In genomic region chr13:113397606-113398425, GRCh38 we compare ENCODE assay signal across 23 cellular contexts. TPM values are rescaled to one million over a fixed set of nuclear protein-coding genes. Genes with fewer than 3 reads are reported as not detected.
DNase-seq lines count a peak whose midpoint lies in the region; ATAC-seq, FAIRE-seq and TF ChIP-seq lines count a peak whose summit lies in the region.
"Had no signal": no experiment of that assay in that cellular context is flagged by ENCODE, and none has a peak within 500 bp of the region (broad histone marks: within the 10 kb centered on the region; RNA-seq: fewer than 3 reads in every experiment).

No MANE protein-coding gene starts in this region.

- FAIRE-seq in HepG2 (lab: Jason Lieb, UNC), result no peak
- FAIRE-seq: A204.1, D721Med, endometrium, G401.6, GM19239 had no signal

- H3K36me3 ChIP-seq in cardiac muscle cell (no peaks in the 10 kb centered on the region), HepG2 (replicated peaks in 1 of 2; ENCODE audit: control insufficient read depth in 1 of 2, insufficient read depth in 2 of 2, low read length in 2 of 2) (no peaks in the 10 kb centered on the region), sigmoid colon (no peaks in the 10 kb centered on the region), esophagus muscularis mucosa (no peaks in the 10 kb centered on the region)
- H3K36me3 ChIP-seq: ascending aorta, heart left ventricle had no signal

- H3K27me3 Mint-ChIP-seq in WTC11 (ENCODE audit: low read depth), result no peaks in the 10 kb centered on the region
- H3K27me3 Mint-ChIP-seq: activated CD8-positive, alpha-beta T cell treated with anti-CD3 and anti-CD28 coated beads for 36 hours; memory B cell had no signal

- no peak for ATAC-seq in Right ventricle myocardium inferior
- ATAC-seq in WTC11, result no peak
- ATAC-seq in HepG2, result no peak
- ATAC-seq: activated CD8-positive, alpha-beta T cell treated with anti-CD3 and anti-CD28 coated beads for 36 hours; heart left ventricle; natural killer cell had no signal

- in situ Hi-C loops in HepG2 (cut with HindIII; ENCODE audit: extremely low pct_ligation_motif_present, low pct_unique_long_range_greater_than_20kb), result no loop called here

- peak in 1 of 2 donors; percentile 42 for DNase-seq in cardiac muscle cell (ENCODE audit: low read depth in 1 of 2, low spot score in 1 of 2)
- no peak for DNase-seq in Right ventricle myocardium inferior (ENCODE audit: missing footprints)
- DNase-seq in WTC11 (ENCODE audit: low spot score), result peak; percentile 9
- DNase-seq in HepG2 (ENCODE audit: low spot score), result no peak
- DNase-seq in sigmoid colon, result peak; percentile 45
- DNase-seq in esophagus muscularis mucosa (ENCODE audit: extremely low spot score), result no peak
- DNase-seq in GM20000 (ENCODE audit: low spot score), result no peak
- DNase-seq in NCI-H2081 (lab: John Stamatoyannopoulos, UW), result no peak
- DNase-seq: activated CD4-positive, CD25-positive, alpha-beta regulatory T cell; activated CD8-positive, alpha-beta T cell treated with anti-CD3 and anti-CD28 coated beads for 36 hours; activated naive CD4-positive, alpha-beta T cell treated with anti-CD3 and anti-CD28 coated beads, Interleukin-2, amount 10 ng/mL, durations not matched to agents 7 days and 5 days; activated T-cell treated with anti-CD3 and anti-CD28 coated beads, Interleukin-2, amount 50 U/mL, for 1 hour; natural killer cell; NCI-H2029 treated with DMSO at 0.1 percent for 48 hours had no signal

- POLR2A ChIA-PET in WTC11 (lab: Charles Lee) (no interaction called here), HepG2 (lab: Yijun Ruan, JAX) (no interaction called here)

- no TSS peak for BruUV-seq in HepG2 (replicated peaks; lab: Mats Ljungman, UMichigan)

- no peak overlapping the region for H3K27ac Mint-ChIP-seq in WTC11
- H3K27ac Mint-ChIP-seq: activated CD8-positive, alpha-beta T cell treated with anti-CD3 and anti-CD28 coated beads for 36 hours; activated naive CD4-positive, alpha-beta T cell treated with anti-CD3 and anti-CD28 coated beads, Interleukin-2, amount 10 ng/mL, durations not matched to agents 7 days and 5 days; memory B cell; natural killer cell had no signal

- intact Hi-C loops in Right ventricle myocardium inferior (cut with DNase I), result loop anchor here (10.0 kb wide), 2 partner anchors 243 to 453 kb away; partner anchors contain the start of gene PROZ
- intact Hi-C loops in HepG2 (cut with micrococcal nuclease; ENCODE audit: unreplicated experiment), result loop anchor here (5.0 kb wide), 1 partner anchor 49 kb away; no protein-coding TSS in a partner anchor
- intact Hi-C loops in sigmoid colon (cut with DNase I), result loop anchor here (10.0 kb wide), 1 partner anchor 363 kb away; no protein-coding TSS in a partner anchor
- intact Hi-C loops in esophagus muscularis mucosa (cut with DNase I), result loop anchor here (10.0 kb wide), 1 partner anchor 103 kb away; the partner anchor contains the start of gene LAMP1

- H2AFZ ChIP-seq in HepG2 (ENCODE audit: low read length), result no peak overlapping the region

- WGBS in HepG2 (ENCODE audit: low lambda C conversion rate), result 39% methylated on average over 13 of the region's 20 CpGs
- WGBS in sigmoid colon, 2 donors, result 80 to 82% methylated on average over 20 of the region's 20 CpGs
- 74% methylated on average over 19 of the region's 20 CpGs for WGBS in esophagus muscularis mucosa

- H3K4me3 Mint-ChIP-seq in WTC11, result no peak overlapping the region
- H3K4me3 Mint-ChIP-seq: activated CD8-positive, alpha-beta T cell treated with anti-CD3 and anti-CD28 coated beads for 36 hours; activated naive CD4-positive, alpha-beta T cell treated with anti-CD3 and anti-CD28 coated beads, Interleukin-2, amount 10 ng/mL, durations not matched to agents 7 days and 5 days; memory B cell; natural killer cell had no signal

- H3K9me3 ChIP-seq in cardiac muscle cell (ENCODE audit: low read depth) (no peaks in the 10 kb centered on the region), HepG2 (ENCODE audit: low read length) (no peaks in the 10 kb centered on the region), sigmoid colon (no peaks in the 10 kb centered on the region), esophagus muscularis mucosa (no peaks in the 10 kb centered on the region)
- H3K9me3 ChIP-seq: ascending aorta, heart left ventricle had no signal

- H3K4me1 ChIP-seq in cardiac muscle cell (ENCODE audit: low read depth) (peaks cover 49% of the 10 kb centered on the region), HepG2 (ENCODE audit: insufficient read depth, low read length) (peaks cover 70% of the 10 kb centered on the region), sigmoid colon (peaks cover 0 to 27% (median 18%) of the 10 kb centered on the region in 4 donors), esophagus muscularis mucosa (peaks cover 24 to 54% (median 39%) of the 10 kb centered on the region in 4 donors)

- H3K27me3 ChIP-seq in cardiac muscle cell, result no peaks in the 10 kb centered on the region
- H3K27me3 ChIP-seq in HepG2 (ENCODE audit: control insufficient read depth in 1 of 2, insufficient read depth in 2 of 2, low read length in 2 of 2), result peaks cover 9 to 40% of the 10 kb centered on the region in 2 experiments
- H3K27me3 ChIP-seq in sigmoid colon, result peaks cover 0 to 17% (median 0%) of the 10 kb centered on the region in 3 donors
- peaks cover 0 to 13% (median 0%) of the 10 kb centered on the region in 4 donors for H3K27me3 ChIP-seq in esophagus muscularis mucosa
- H3K27me3 ChIP-seq: ascending aorta had no signal

- no peaks in the 10 kb centered on the region for H3K36me3 Mint-ChIP-seq in WTC11
- H3K36me3 Mint-ChIP-seq: activated naive CD4-positive, alpha-beta T cell treated with anti-CD3 and anti-CD28 coated beads, Interleukin-2, amount 10 ng/mL, durations not matched to agents 7 days and 5 days; memory B cell; natural killer cell had no signal

- no peak overlapping the region for H3K9ac ChIP-seq in HepG2 (ENCODE audit: insufficient read depth, low read depth, low read length)
- H3K9ac ChIP-seq: KMS-11 had no signal

- H3K27ac ChIP-seq in cardiac muscle cell (peak overlapping the region; percentile 90), HepG2 (ENCODE audit: extremely low read length, insufficient read depth, low read length) (no peak overlapping the region), sigmoid colon (no peak overlapping the region), esophagus muscularis mucosa (replicated peaks in 1 of 4) (peak overlapping the region in 1 of 4 donors; percentile 86)
- H3K27ac ChIP-seq: KMS-11 had no signal

- H3K4me1 Mint-ChIP-seq in WTC11, result peaks cover 12% of the 10 kb centered on the region

- no peaks in the 10 kb centered on the region for H3K79me2 ChIP-seq in HepG2 (ENCODE audit: insufficient read depth, low read length)

- no peaks in the 10 kb centered on the region for H4K20me1 ChIP-seq in HepG2 (ENCODE audit: insufficient read depth, low read length)

- no peak for TF ChIP-seq EP300 in HepG2 (IDR thresholded peaks at IDR 0.05; ENCODE audit: low read depth in 2 of 2, low read length in 2 of 2)
- TF ChIP-seq EP300 in HepG2 (CRISPR knock-in tag; IDR thresholded peaks at IDR 0.05; ENCODE audit: borderline replicate concordance), result no peak
- TF ChIP-seq EP300 in sigmoid colon (IDR thresholded peaks at IDR 0.05), result no peak
- no peak for TF ChIP-seq EP300 in esophagus muscularis mucosa (IDR thresholded peaks at IDR 0.05)

- TF ChIP-seq RAD21 in HepG2 (CRISPR knock-in tag; IDR thresholded peaks at IDR 0.05), result no peak

- no peak for TF ChIP-seq POLR2A in HepG2 (IDR thresholded peaks at IDR 0.05; ENCODE audit: insufficient read depth in 1 of 2, low read depth in 2 of 2, low read length in 2 of 2)
- TF ChIP-seq POLR2A in sigmoid colon (IDR thresholded peaks at IDR 0.05), result no peak
- no peak for TF ChIP-seq POLR2A in esophagus muscularis mucosa (IDR thresholded peaks at IDR 0.05; ENCODE audit: low read depth)

- H3K4me3 ChIP-seq in cardiac muscle cell (no peak overlapping the region), HepG2 (replicated peaks in 1 of 3; ENCODE audit: insufficient read depth in 1 of 3, low read depth in 2 of 3, low read length in 3 of 3) (peak overlapping the region in 2 of 3 experiments; percentile 19 to 23; a peak in 4 of 6 replicates), sigmoid colon (no peak overlapping the region), esophagus muscularis mucosa (no peak overlapping the region)
- H3K4me3 ChIP-seq: ascending aorta, heart left ventricle had no signal

- CTCF ChIA-PET in WTC11 (lab: Charles Lee), result interaction anchor here (1.1 to 1.5 kb wide), 2 partner anchors 20 to 53 kb away, joined by 3 to 6 read pairs; no protein-coding TSS in a partner anchor
- CTCF ChIA-PET in HepG2 (lab: Yijun Ruan, JAX; ENCODE audit: low intra/inter-chr PET ratio, low total read pairs), result no interaction called here

- H3K4me2 ChIP-seq in HepG2 (ENCODE audit: low read depth, low read length), result peak overlapping the region; percentile 52
- H3K4me2 ChIP-seq: KMS-11 had no signal

- H3K9me3 Mint-ChIP-seq in WTC11, result no peaks in the 10 kb centered on the region
- H3K9me3 Mint-ChIP-seq: activated CD8-positive, alpha-beta T cell treated with anti-CD3 and anti-CD28 coated beads for 36 hours; activated naive CD4-positive, alpha-beta T cell treated with anti-CD3 and anti-CD28 coated beads, Interleukin-2, amount 10 ng/mL, durations not matched to agents 7 days and 5 days; memory B cell; natural killer cell had no signal

- TF ChIP-seq CTCF in cardiac muscle cell (IDR thresholded peaks at IDR 0.05; ENCODE audit: low read depth, low read length), result no peak
- no peak for TF ChIP-seq CTCF in WTC11 (IDR thresholded peaks at IDR 0.05)
- no peak for TF ChIP-seq CTCF in HepG2 (CRISPR knock-in tag; IDR thresholded peaks at IDR 0.05)
- no peak for TF ChIP-seq CTCF in sigmoid colon (IDR thresholded peaks at IDR 0.05)
- TF ChIP-seq CTCF in esophagus muscularis mucosa (IDR thresholded peaks at IDR 0.05), result no peak
- no peak for TF ChIP-seq CTCF in GM20000 (IDR thresholded peaks at IDR 0.05; ENCODE audit: extremely low read depth, missing control alignments)

RNA-seq across cellular contexts. Expression of gene GRTP1, which starts 33.9 kb away (rescaled TPM):
- total RNA-seq in cardiac muscle cell (18.2 and 24.9 TPM in 2 replicates), Right ventricle myocardium inferior (1.5 TPM), WTC11 (2021) (59.0 to 62.0 TPM (median 60.0 TPM) in 3 replicates), HepG2 (2016; rRNA removed; fragmentation: Illumina TruSeq; extraction: Trizol) (30.3 and 30.8 TPM in 2 replicates), sigmoid colon (1 to 10 TPM; 6.7 to 9.9 (median 8.3) TPM), esophagus muscularis mucosa (10 to 100 TPM in 2 of 4 donors, 1 to 10 TPM in 2; 6.4 to 11.7 (median 8.7) TPM)
- polyA plus RNA-seq in cardiac muscle cell (20.1 and 31.6 TPM in 2 replicates), HepG2 (2011; rRNA removed) (40.5 and 40.6 TPM in 2 replicates), sigmoid colon (10 to 100 TPM; 29.3 to 52.5 (median 39.6) TPM)
- 17.7 and 18.0 TPM in 2 replicates for total RNA-seq in HepG2 (2016; cell fraction: cytosol; rRNA removed; fragmentation: Illumina TruSeq; extraction: Trizol; ENCODE audit: low read depth)
- 26.5 and 33.7 TPM in 2 replicates for total RNA-seq in HepG2 (2016; cell fraction: insoluble cytoplasmic fraction; rRNA removed; fragmentation: Illumina TruSeq; extraction: Trizol)
- 27.8 and 29.0 TPM in 2 replicates for total RNA-seq in HepG2 (2016; cell fraction: membrane; rRNA removed; fragmentation: Illumina TruSeq; extraction: Trizol)
- total RNA-seq in HepG2 (2016; cell fraction: nucleus; rRNA removed; fragmentation: Illumina TruSeq; extraction: Trizol), result 23.1 and 27.9 TPM in 2 replicates
- 37.5 and 37.6 TPM in 2 replicates for polyA plus RNA-seq in HepG2 (2011; cell fraction: cytosol; rRNA removed)
- polyA plus RNA-seq in HepG2 (2011; cell fraction: nucleus; rRNA removed), result 59.1 and 60.0 TPM in 2 replicates
- polyA plus RNA-seq in HepG2 (2012), result 34.3 and 37.7 TPM in 2 replicates
- polyA plus RNA-seq in HepG2 (2016; cell fraction: cytosol; fragmentation: Illumina TruSeq; extraction: Trizol; ENCODE audit: low read depth), result 20.4 and 24.5 TPM in 2 replicates
- 35.9 and 37.1 TPM in 2 replicates for polyA plus RNA-seq in HepG2 (2016; cell fraction: insoluble cytoplasmic fraction; fragmentation: Illumina TruSeq; extraction: Trizol; ENCODE audit: low read depth)
- polyA plus RNA-seq in HepG2 (2016; cell fraction: membrane; fragmentation: Illumina TruSeq; extraction: Trizol; ENCODE audit: low read depth), result 24.9 and 27.8 TPM in 2 replicates
- polyA plus RNA-seq in HepG2 (2016; cell fraction: nucleus; fragmentation: Illumina TruSeq; extraction: Trizol; ENCODE audit: insufficient read depth, low read depth), result 54.4 and 56.0 TPM in 2 replicates
- 6.8 and 20.0 TPM in 2 replicates for polyA minus RNA-seq in HepG2 (2011; rRNA and poly(A)+ RNA removed; ENCODE audit: low replicate concordance)
- 21.8 and 23.7 TPM in 2 replicates for polyA minus RNA-seq in HepG2 (2011; cell fraction: cytosol; rRNA and poly(A)+ RNA removed)
- 23.2 and 26.8 TPM in 2 replicates for polyA minus RNA-seq in HepG2 (2011; cell fraction: nucleus; rRNA and poly(A)+ RNA removed)
- total RNA-seq: activated CD8-positive, alpha-beta T cell treated with anti-CD3 and anti-CD28 coated beads for 36 hours; natural killer cell had no signal

RNA-seq across cellular contexts. Expression of gene ADPRHL1, which starts 55.5 kb away (rescaled TPM):
- 112 and 118 TPM in 2 replicates for total RNA-seq in cardiac muscle cell
- polyA plus RNA-seq in cardiac muscle cell, result 77.3 and 78.2 TPM in 2 replicates
- 468 TPM for total RNA-seq in Right ventricle myocardium inferior
- 1.0 to 1.5 TPM (median 1.4 TPM) in 3 replicates for total RNA-seq in WTC11 (2021)
- total RNA-seq in HepG2 (2016; rRNA removed; fragmentation: Illumina TruSeq; extraction: Trizol), result 0.34 and 0.40 TPM in 2 replicates
- 0.18 and 0.30 TPM in 2 replicates for total RNA-seq in HepG2 (2016; cell fraction: cytosol; rRNA removed; fragmentation: Illumina TruSeq; extraction: Trizol; ENCODE audit: low read depth)
- total RNA-seq in HepG2 (2016; cell fraction: insoluble cytoplasmic fraction; rRNA removed; fragmentation: Illumina TruSeq; extraction: Trizol), result 0.37 and 0.50 TPM in 2 replicates
- 0.62 TPM in 2 replicates for total RNA-seq in HepG2 (2016; cell fraction: membrane; rRNA removed; fragmentation: Illumina TruSeq; extraction: Trizol)
- total RNA-seq in HepG2 (2016; cell fraction: nucleus; rRNA removed; fragmentation: Illumina TruSeq; extraction: Trizol), result 0.44 and 0.68 TPM in 2 replicates
- 0.34 and 0.65 TPM in 2 replicates for polyA plus RNA-seq in HepG2 (2011; rRNA removed)
- 0.48 and 0.72 TPM in 2 replicates for polyA plus RNA-seq in HepG2 (2011; cell fraction: cytosol; rRNA removed)
- 0.47 and 0.61 TPM in 2 replicates for polyA plus RNA-seq in HepG2 (2011; cell fraction: nucleus; rRNA removed)
- polyA plus RNA-seq in HepG2 (2012), result 0.56 and 0.63 TPM in 2 replicates
- 0.46 and 0.52 TPM in 2 replicates for polyA plus RNA-seq in HepG2 (2016; cell fraction: cytosol; fragmentation: Illumina TruSeq; extraction: Trizol; ENCODE audit: low read depth)
- 0.41 and 0.65 TPM in 2 replicates for polyA plus RNA-seq in HepG2 (2016; cell fraction: insoluble cytoplasmic fraction; fragmentation: Illumina TruSeq; extraction: Trizol; ENCODE audit: low read depth)
- polyA plus RNA-seq in HepG2 (2016; cell fraction: membrane; fragmentation: Illumina TruSeq; extraction: Trizol; ENCODE audit: low read depth), result 0.74 and 1.2 TPM in 2 replicates
- polyA plus RNA-seq in HepG2 (2016; cell fraction: nucleus; fragmentation: Illumina TruSeq; extraction: Trizol; ENCODE audit: insufficient read depth, low read depth), result 1.1 and 1.6 TPM in 2 replicates
- 0.66 and 3.3 TPM in 2 replicates for polyA minus RNA-seq in HepG2 (2011; rRNA and poly(A)+ RNA removed; ENCODE audit: low replicate concordance)
- polyA minus RNA-seq in HepG2 (2011; cell fraction: cytosol; rRNA and poly(A)+ RNA removed), result 0.30 TPM in 1 of 2 replicates, not detected in the other
- polyA minus RNA-seq in HepG2 (2011; cell fraction: nucleus; rRNA and poly(A)+ RNA removed), result 0.64 and 0.87 TPM in 2 replicates
- 1 to 10 TPM; 2.3 to 7.8 (median 4.5) TPM for total RNA-seq in sigmoid colon
- 1 to 10 TPM; 1.2 to 4.9 (median 4.2) TPM for polyA plus RNA-seq in sigmoid colon
- 10 to 100 TPM in 2 of 4 donors, 1 to 10 TPM in 2; 6.9 to 26.2 (median 11.0) TPM for total RNA-seq in esophagus muscularis mucosa

Comparison
In these comparisons a context has a peak if more than half of its experiments do, and no peak if none do; other contexts are left out.
1. DNase-seq: peak in WTC11 (single experiment) and sigmoid colon (single experiment); none in Right ventricle myocardium inferior (single experiment), HepG2 (single experiment), esophagus muscularis mucosa (single experiment), GM20000 (single experiment) and NCI-H2081 (0 of 2).
2. H3K4me3 ChIP-seq: peak in HepG2 (2 of 3); none in cardiac muscle cell (single experiment), sigmoid colon (0 of 4) and esophagus muscularis mucosa (0 of 4).